In the genomic region with DNA sequence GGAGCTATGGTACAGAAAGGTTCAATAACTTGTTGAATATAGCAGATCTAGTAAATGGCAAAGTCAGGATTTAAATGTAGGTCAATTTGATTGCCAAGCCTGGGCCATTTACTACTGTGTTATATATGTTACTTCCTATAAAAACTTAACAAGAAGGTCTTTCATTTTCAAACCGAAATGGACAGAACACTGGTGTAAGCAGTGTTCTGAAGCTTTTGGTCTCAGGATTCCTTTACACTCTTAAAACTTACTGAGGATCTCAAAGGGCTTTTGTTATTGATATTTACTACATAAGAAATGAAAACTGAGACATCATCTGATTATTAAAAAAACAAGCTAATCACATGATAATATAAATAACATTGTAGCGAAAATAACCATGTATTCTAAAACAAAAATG, we compare ENCODE assay signal across 25 cellular contexts.
"Had no signal": no experiment of that assay in that cellular context is flagged by ENCODE, and none has a peak within 500 bp of the region (broad histone marks: within the 10 kb centered on the region; RNA-seq: fewer than 3 reads in every experiment).

No MANE protein-coding gene starts in this region.

- H3K4me1 ChIP-seq: left ventricle myocardium inferior, spleen, suprapubic skin, upper lobe of right lung had no signal

- H3K36me3 ChIP-seq: left ventricle myocardium inferior, ovary, spleen, suprapubic skin, thoracic aorta, tibial artery, upper lobe of right lung had no signal

- H3K36me3 Mint-ChIP-seq: memory B cell; natural killer cell treated with Interleukin-12 subunit alpha and Interleukin-12 subunit beta and Interleukin-15 and Interleukin-18, amount 100 ng/mL, for 72 hours; stimulated activated effector memory CD8-positive, alpha-beta T cell treated with anti-CD3 and anti-CD28 coated beads, Interleukin-12 subunit alpha, Interleukin-12 subunit beta, amount 100 ng/mL, for 72 hours had no signal

- H3K9me3 Mint-ChIP-seq: memory B cell; natural killer cell treated with Interleukin-12 subunit alpha and Interleukin-12 subunit beta and Interleukin-15 and Interleukin-18, amount 100 ng/mL, for 72 hours; stimulated activated effector memory CD8-positive, alpha-beta T cell treated with anti-CD3 and anti-CD28 coated beads, Interleukin-12 subunit alpha, Interleukin-12 subunit beta, amount 100 ng/mL, for 72 hours; stimulated activated naive CD8-positive, alpha-beta T cell treated with anti-CD3 and anti-CD28 coated beads, Interleukin-15, Interleukin-2, amounts not matched to agents 100 ng/mL and 50 ng/mL, for 24 hours had no signal

- FAIRE-seq: urothelium cell line had no signal

- DNase-seq: islet precursor cell; left ventricle myocardium inferior; midbrain; mucosa of descending colon; naive thymus-derived CD4-positive, alpha-beta T cell; ovary; retina; right cardiac atrium; spleen; stimulated activated CD4-positive, alpha-beta T cell treated with anti-CD3 and anti-CD28 coated beads, Interleukin-4, amount 100 ng/mL, for 24 hours; stimulated activated naive CD4-positive, alpha-beta T cell; tibial artery; trophoblast cell; upper lobe of right lung had no signal

- H3K9me3 ChIP-seq: left ventricle myocardium inferior, mucosa of descending colon, ovary, spleen, suprapubic skin, thoracic aorta, tibial artery, upper lobe of right lung had no signal

- H3K27ac ChIP-seq: hepatocyte, left ventricle myocardium inferior, ovary, skin epidermis, spleen, suprapubic skin, thoracic aorta, tibial artery, upper lobe of right lung had no signal

- H3K27ac Mint-ChIP-seq: memory B cell; naive thymus-derived CD4-positive, alpha-beta T cell; natural killer cell treated with Interleukin-12 subunit alpha and Interleukin-12 subunit beta and Interleukin-15 and Interleukin-18, amount 100 ng/mL, for 72 hours; progenitor cell of endocrine pancreas; stimulated activated effector memory CD8-positive, alpha-beta T cell treated with anti-CD3 and anti-CD28 coated beads, Interleukin-12 subunit alpha, Interleukin-12 subunit beta, amount 100 ng/mL, for 72 hours; stimulated activated naive CD8-positive, alpha-beta T cell treated with anti-CD3 and anti-CD28 coated beads, Interleukin-15, Interleukin-2, amounts not matched to agents 100 ng/mL and 50 ng/mL, for 24 hours had no signal

- H3K4me3 Mint-ChIP-seq: memory B cell; naive thymus-derived CD4-positive, alpha-beta T cell; natural killer cell treated with Interleukin-12 subunit alpha and Interleukin-12 subunit beta and Interleukin-15 and Interleukin-18, amount 100 ng/mL, for 72 hours; stimulated activated effector memory CD8-positive, alpha-beta T cell treated with anti-CD3 and anti-CD28 coated beads, Interleukin-12 subunit alpha, Interleukin-12 subunit beta, amount 100 ng/mL, for 72 hours; stimulated activated naive CD8-positive, alpha-beta T cell treated with anti-CD3 and anti-CD28 coated beads, Interleukin-15, Interleukin-2, amounts not matched to agents 100 ng/mL and 50 ng/mL, for 24 hours had no signal

- H3K4me2 ChIP-seq: hepatocyte had no signal

- H3K79me2 ChIP-seq: hepatocyte had no signal

- H3K4me3 ChIP-seq: hepatocyte, left ventricle myocardium inferior, lung, mucosa of descending colon, ovary, skin epidermis, spleen, suprapubic skin, thoracic aorta, tibial artery, upper lobe of right lung had no signal

- H2AFZ ChIP-seq: hepatocyte had no signal

- H3K27me3 Mint-ChIP-seq: memory B cell; natural killer cell treated with Interleukin-12 subunit alpha and Interleukin-12 subunit beta and Interleukin-15 and Interleukin-18, amount 100 ng/mL, for 72 hours; progenitor cell of endocrine pancreas; stimulated activated naive CD8-positive, alpha-beta T cell treated with anti-CD3 and anti-CD28 coated beads, Interleukin-15, Interleukin-2, amounts not matched to agents 100 ng/mL and 50 ng/mL, for 24 hours had no signal

- H3K27me3 ChIP-seq: hepatocyte, ovary, spleen, suprapubic skin, tibial artery, upper lobe of right lung had no signal
